In genomic region chr6:215335-216034, GRCh38 we compare ENCODE assay signal across 9 cellular contexts.
DNase-seq lines count a peak whose midpoint lies in the region; ATAC-seq and FAIRE-seq lines count a peak whose summit lies in the region.
"Had no signal": no experiment of that assay in that cellular context is flagged by ENCODE, and none has a peak within 500 bp of the region (broad histone marks: within the 10 kb centered on the region; RNA-seq: fewer than 3 reads in every experiment).

No MANE protein-coding gene starts in this region.

- H3K36me3 Mint-ChIP-seq in T-helper 17 cell (ENCODE audit: low read depth) = no peaks in the 10 kb centered on the region
- H3K36me3 Mint-ChIP-seq in activated naive CD8-positive, alpha-beta T cell treated with anti-CD3 and anti-CD28 coated beads for 36 hours = peaks cover 2% of the 10 kb centered on the region

- peaks cover 5% of the 10 kb centered on the region for H3K27me3 Mint-ChIP-seq in T-helper 17 cell
- H3K27me3 Mint-ChIP-seq in activated naive CD8-positive, alpha-beta T cell treated with anti-CD3 and anti-CD28 coated beads for 36 hours = peaks cover 7% of the 10 kb centered on the region

- ATAC-seq in T-helper 17 cell = peak; percentile 74
- ATAC-seq in GM21717 (IDR thresholded peaks at IDR 0.05; ENCODE audit: unreplicated experiment) = no peak
- ATAC-seq in HG02885 (IDR thresholded peaks at IDR 0.05; ENCODE audit: poor library complexity, unreplicated experiment) = no peak

- FAIRE-seq in GM19239 (lab: Jason Lieb, UNC) = peak; percentile 51

- H3K9me3 ChIP-seq in T-helper 17 cell (ENCODE audit: control insufficient read depth, low read length, poor library complexity, severe bottlenecking) = no peaks in the 10 kb centered on the region

- no peak overlapping the region for H3K27ac Mint-ChIP-seq in T-helper 17 cell
- H3K27ac Mint-ChIP-seq in activated naive CD8-positive, alpha-beta T cell treated with anti-CD3 and anti-CD28 coated beads for 36 hours = no peak overlapping the region

- H3K9me3 Mint-ChIP-seq in activated naive CD8-positive, alpha-beta T cell treated with anti-CD3 and anti-CD28 coated beads for 36 hours = peaks cover 4% of the 10 kb centered on the region

- DNase-seq in GM19239 (ENCODE audit: insufficient read length, low spot score) (no peak), T-helper 17 cell (no peak), iPS-NIHi11 (ENCODE audit: low spot score) (no peak), NCI-H1048 (lab: John Stamatoyannopoulos, UW) (no peak)
- peak; percentile 36 for DNase-seq in activated naive CD8-positive, alpha-beta T cell treated with anti-CD3 and anti-CD28 coated beads for 36 hours
- DNase-seq in stimulated activated CD4-positive, alpha-beta T cell treated with anti-CD3 and anti-CD28 coated beads, Interleukin-15, amount 100 ng/mL, for 24 hours = peak; percentile 86
- DNase-seq: caudate nucleus had no signal

- no peak overlapping the region for H3K4me3 Mint-ChIP-seq in T-helper 17 cell
- H3K4me3 Mint-ChIP-seq in activated naive CD8-positive, alpha-beta T cell treated with anti-CD3 and anti-CD28 coated beads for 36 hours = no peak overlapping the region

- peaks cover 10% of the 10 kb centered on the region for H3K4me1 Mint-ChIP-seq in T-helper 17 cell
- peaks cover 21% of the 10 kb centered on the region for H3K4me1 Mint-ChIP-seq in activated naive CD8-positive, alpha-beta T cell treated with anti-CD3 and anti-CD28 coated beads for 36 hours

Comparison
In these comparisons a context has a peak if more than half of its experiments do, and no peak if none do; other contexts are left out.
1. DNase-seq: peak in activated naive CD8-positive, alpha-beta T cell treated with anti-CD3 and anti-CD28 coated beads for 36 hours (single experiment) and stimulated activated CD4-positive, alpha-beta T cell treated with anti-CD3 and anti-CD28 coated beads, Interleukin-15, amount 100 ng/mL, for 24 hours (single experiment); none in GM19239 (single experiment), T-helper 17 cell (0 of 3), iPS-NIHi11 (single experiment) and NCI-H1048 (single experiment).